10 cellular contexts compared by ENCODE assay signal in genomic region chr9:124284940-124285441, GRCh38. TPM values are rescaled to one million over a fixed set of nuclear protein-coding genes. Genes with fewer than 3 reads are reported as not detected.
A peak's percentile ranks its signal among the peaks of the same experiment; 100 is the strongest.
DNase-seq lines count a peak whose midpoint lies in the region; ATAC-seq and TF ChIP-seq lines count a peak whose summit lies in the region.
"Had no signal": no experiment of that assay in that cellular context is flagged by ENCODE, and none has a peak within 500 bp of the region (broad histone marks: within the 10 kb centered on the region; RNA-seq: fewer than 3 reads in every experiment).

No MANE protein-coding gene starts in this region.

- no peak for TF ChIP-seq POLR2A in adrenal gland (IDR thresholded peaks at IDR 0.05)

- no peaks in the 10 kb centered on the region for H3K9me3 ChIP-seq in adrenal gland (replicated peaks in 1 of 3)
- H3K9me3 ChIP-seq in right cardiac atrium (ENCODE audit: control insufficient read depth, low read length) = no peaks in the 10 kb centered on the region

- H3K27ac ChIP-seq in adrenal gland (peak overlapping the region in 4 of 5 donors; percentile 66 to 94 (median 76)), right cardiac atrium (ENCODE audit: low read length) (peak overlapping the region; percentile 46), skin epidermis (peak overlapping the region in 20 of 21 experiments; percentile 44 to 93 (median 82))

- ATAC-seq in right cardiac atrium (peak; percentile 22 to 40), HG03025 (IDR thresholded peaks at IDR 0.05; ENCODE audit: low FRiP score, unreplicated experiment) (no peak)

- H3K4me1 ChIP-seq in adrenal gland (replicated peaks in 1 of 2) (peaks cover 19 to 56% of the 10 kb centered on the region in 2 donors), right cardiac atrium (ENCODE audit: control insufficient read depth, insufficient read depth, low read length) (peaks cover 30% of the 10 kb centered on the region)

- no peak for DNase-seq in GM06990 (ENCODE audit: extremely low read depth, insufficient read length)
- peak in 2 of 7 donors; percentile 8 to 35 for DNase-seq in adrenal gland
- DNase-seq in right cardiac atrium = peak; percentile 68 to 84 (median 80)
- DNase-seq in stimulated activated CD4-positive, alpha-beta T cell treated with anti-CD3 and anti-CD28 coated beads, Interleukin-2, amount 100 ng/mL, for 48 hours = no peak
- DNase-seq in DMS 273 (lab: John Stamatoyannopoulos, UW; ENCODE audit: unreplicated experiment) = no peak
- DNase-seq in GM20000 (ENCODE audit: low spot score) = no peak
- DNase-seq: activated T-cell treated with anti-CD3 and anti-CD28 coated beads, Interleukin-2, amount 50 U/mL, for 1 hour; NCI-H524 treated with DMSO at 0.1 percent for 48 hours had no signal

- H3K27me3 ChIP-seq in GM06990 (replicated peaks; ENCODE audit: control insufficient read depth, insufficient read depth, low read length) = no peaks in the 10 kb centered on the region
- H3K27me3 ChIP-seq in adrenal gland = no peaks in the 10 kb centered on the region
- H3K27me3 ChIP-seq in right cardiac atrium (ENCODE audit: control insufficient read depth, insufficient read depth) = no peaks in the 10 kb centered on the region

- peaks cover 17% of the 10 kb centered on the region for H3K36me3 ChIP-seq in GM06990 (ENCODE audit: control insufficient read depth, insufficient read depth, low read length)
- no peaks in the 10 kb centered on the region for H3K36me3 ChIP-seq in adrenal gland (replicated peaks in 1 of 2)

- intact Hi-C loops in adrenal gland (cut with DNase I) (no loop called here), right cardiac atrium (cut with DNase I) (no loop called here)

- peak overlapping the region; percentile 22; the same call in 1 of the 2 replicates for H3K4me3 ChIP-seq in GM06990 (replicated peaks; ENCODE audit: low read depth, low read length)
- H3K4me3 ChIP-seq in adrenal gland = no peak overlapping the region
- no peak overlapping the region for H3K4me3 ChIP-seq in right cardiac atrium (ENCODE audit: low read length)
- no peak overlapping the region for H3K4me3 ChIP-seq in skin epidermis

- WGBS in adrenal gland, 4 donors = 63 to 74% (median 68%) methylated on average over 18 of the region's 18 CpGs
- 59% methylated on average over 18 of the region's 18 CpGs for WGBS in right cardiac atrium

- TF ChIP-seq CTCF in GM06990 (IDR thresholded peaks at IDR 0.05; ENCODE audit: insufficient read depth, low read length, poor library complexity, severe bottlenecking) (no peak), adrenal gland (IDR thresholded peaks at IDR 0.05) (no peak), GM20000 (IDR thresholded peaks at IDR 0.05; ENCODE audit: extremely low read depth, missing control alignments) (no peak)

RNA-seq across cellular contexts. Expression of gene NEK6, which starts 27.2 kb away (rescaled TPM):
- total RNA-seq in adrenal gland = 10 to 100 TPM in 7 of 8 donors, 1 to 10 TPM in 1; 6.6 to 27.2 (median 20.5) TPM
- polyA plus RNA-seq in adrenal gland = 1 to 10 TPM; 4.0 to 8.5 (median 8.3) TPM
- total RNA-seq in right cardiac atrium = 10 to 100 TPM; 12.0 to 19.2 (median 15.6) TPM
- polyA plus RNA-seq in right cardiac atrium = 4.7 TPM

Comparison
In these comparisons a context has a peak if more than half of its experiments do, and no peak if none do; other contexts are left out.
1. DNase-seq: peak in right cardiac atrium (3 of 3); none in GM06990 (single experiment), stimulated activated CD4-positive, alpha-beta T cell treated with anti-CD3 and anti-CD28 coated beads, Interleukin-2, amount 100 ng/mL, for 48 hours (0 of 2), DMS 273 (single experiment) and GM20000 (single experiment).
2. Peak in every context shown above with its lines, with median percentiles within 50 percentile points of each other: H3K27ac ChIP-seq.